In genomic region chr6:141484726-141485125, GRCh38 we compare ENCODE assay signal across 1 cellular context.
TF ChIP-seq lines count a peak whose summit lies in the region.

No MANE protein-coding gene starts in this region.

TF ChIP-seq in HCT116, 20 proteins besides CTCF, POLR2A, EP300 and RAD21 (continued from another document):
- TF ChIP-seq ZBTB33 (IDR thresholded peaks at IDR 0.05; ENCODE audit: extremely low read depth, insufficient replicate concordance, low read length) (no peak), TCF7L2 (IDR thresholded peaks at IDR 0.05; ENCODE audit: borderline replicate concordance, extremely low read depth, insufficient read depth, insufficient read length) (no peak), SIN3A (IDR thresholded peaks at IDR 0.05; ENCODE audit: low read depth) (no peak), CBX3 (IDR thresholded peaks at IDR 0.05; ENCODE audit: low read depth) (no peak), REST (IDR thresholded peaks at IDR 0.05; ENCODE audit: low read depth) (no peak), FOSL1 (IDR thresholded peaks at IDR 0.05; ENCODE audit: low read depth) (no peak), SP1 (IDR thresholded peaks at IDR 0.05; ENCODE audit: low read depth) (no peak)
TF ChIP-seq in HCT116: peak in this region for 0.
